Comparison of ENCODE assay signal across 21 cellular contexts in the genomic region with DNA sequence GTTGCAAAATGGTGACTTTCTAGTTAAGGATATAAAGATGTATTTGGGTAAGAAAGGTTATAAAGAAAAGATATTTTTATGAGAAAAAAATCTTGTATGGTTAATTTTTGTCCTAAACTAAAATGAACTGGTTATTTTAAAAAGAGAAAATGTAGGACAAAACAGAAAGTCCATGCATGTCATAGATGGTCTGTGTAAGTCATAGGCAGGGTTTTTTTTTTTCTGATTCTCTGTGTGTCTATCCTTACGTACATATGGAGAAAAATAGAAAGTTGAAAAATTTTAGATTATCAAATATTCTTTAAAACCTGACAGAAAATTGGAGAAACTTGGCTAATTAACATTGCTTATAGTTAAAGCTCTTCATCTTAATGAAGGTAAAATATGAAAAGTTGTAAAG.
"Had no signal": no experiment of that assay in that cellular context is flagged by ENCODE, and none has a peak within 500 bp of the region (broad histone marks: within the 10 kb centered on the region; RNA-seq: fewer than 3 reads in every experiment).

No MANE protein-coding gene starts in this region.

- H3K4me1 ChIP-seq: adrenal gland, ascending aorta, foreskin keratinocyte, left lung, upper lobe of right lung had no signal

- H3K36me3 ChIP-seq: adrenal gland, ascending aorta, brain microvascular endothelial cell, left lung, upper lobe of right lung had no signal

- H3K4me3 ChIP-seq: adrenal gland, ascending aorta, left lung, upper lobe of right lung had no signal

- DNase-seq: activated B cell treated with CpG ODN at 0.5 μM for 24 hours; activated CD4-positive, alpha-beta T cell treated with anti-CD3 and anti-CD28 coated beads for 36 hours; activated CD4-positive, alpha-beta T cell treated with anti-CD3 and anti-CD28 coated beads, Interleukin-2, amount 50 U/mL, for 48 hours; activated CD8-positive, alpha-beta memory T cell treated with anti-CD3 and anti-CD28 coated beads, Interleukin-2, amount 50 U/mL, for 48 hours; activated naive CD4-positive, alpha-beta T cell; activated T-cell treated with anti-CD3 and anti-CD28 coated beads, Interleukin-2, amount 50 U/mL, for 4 hours; adrenal gland; brain microvascular endothelial cell; central memory CD4-positive, alpha-beta T cell; dermis blood vessel endothelial cell; effector CD8-positive, alpha-beta T cell; foreskin keratinocyte; immature natural killer cell; left lung; midbrain; natural killer cell; retina; stimulated activated CD4-positive, alpha-beta T cell treated with anti-CD3 and anti-CD28 coated beads, Interleukin-2, amount 100 ng/mL, for 48 hours; stimulated activated naive CD4-positive, alpha-beta T cell treated with Interleukin-2 at 50 U/mL for 16 hours; upper lobe of right lung had no signal

- H3K27me3 ChIP-seq: adrenal gland, ascending aorta, brain microvascular endothelial cell, foreskin keratinocyte, left lung, upper lobe of right lung had no signal

- H3K27ac ChIP-seq: adrenal gland, ascending aorta, brain microvascular endothelial cell, foreskin keratinocyte, left lung, upper lobe of right lung had no signal

- H3K9me3 ChIP-seq: adrenal gland, ascending aorta, upper lobe of right lung had no signal

- ATAC-seq: activated CD4-positive, alpha-beta T cell treated with anti-CD3 and anti-CD28 coated beads for 36 hours; activated T-cell treated with anti-CD3 and anti-CD28 coated beads, Interleukin-2, amount 50 U/mL, for 4 hours; foreskin keratinocyte; left lung; natural killer cell; upper lobe of right lung had no signal
